Comparison of ENCODE assay signal across 8 cellular contexts in the genomic region with DNA sequence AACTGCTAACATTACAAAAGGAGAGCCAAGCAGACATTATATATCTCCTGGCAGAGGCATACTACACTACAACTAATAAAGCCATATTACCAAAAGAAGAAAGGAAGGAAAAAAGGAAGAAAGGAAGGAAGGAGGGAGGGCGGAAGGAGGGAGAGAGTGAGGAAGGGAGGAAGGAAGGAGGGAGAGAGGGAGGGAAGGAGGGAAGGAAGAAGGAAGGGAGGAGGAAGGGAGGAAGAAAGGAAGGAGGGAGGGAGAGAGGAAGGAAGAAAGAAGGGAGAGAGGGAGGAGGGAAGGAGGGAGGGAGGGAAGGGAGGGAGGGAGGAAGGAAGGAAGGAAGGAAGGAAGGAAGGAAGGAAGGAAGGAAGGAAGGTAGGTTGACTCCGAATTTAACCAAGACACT.
"Had no signal": no experiment of that assay in that cellular context is flagged by ENCODE, and none has a peak within 500 bp of the region (broad histone marks: within the 10 kb centered on the region; RNA-seq: fewer than 3 reads in every experiment).

No MANE protein-coding gene starts in this region.

- ATAC-seq: HCT116 had no signal

- H3K9ac ChIP-seq: GM23248 had no signal

- H3K4me1 Mint-ChIP-seq: IgD-negative memory B cell had no signal

- H3K9me3 ChIP-seq: HAP-1 had no signal

- H3K27ac ChIP-seq: GM23248 had no signal

- H3K4me3 ChIP-seq: GM23248, HAP-1 had no signal

- H3K9me3 Mint-ChIP-seq: IgD-negative memory B cell had no signal

- H3K4me3 Mint-ChIP-seq: IgD-negative memory B cell had no signal

- H2AFZ ChIP-seq: GM23248 had no signal

- H3K27ac Mint-ChIP-seq: IgD-negative memory B cell had no signal

- H3K36me3 Mint-ChIP-seq: IgD-negative memory B cell had no signal

- H3K36me3 ChIP-seq: HAP-1 had no signal

- DNase-seq: GM23248, GOT3, H7, KG1 had no signal

- FAIRE-seq: HTR-8/SVneo had no signal
